Comparison of ENCODE assay signal across 8 cellular contexts in genomic region chr6:26026833-26027490, GRCh38.
DNase-seq lines count a peak whose midpoint lies in the region; ATAC-seq, FAIRE-seq and TF ChIP-seq lines count a peak whose summit lies in the region.

No MANE protein-coding gene starts in this region.

- H3K4me2 ChIP-seq in SU-DHL-6 (ENCODE audit: low read depth, low read length, poor library complexity, severe bottlenecking) = peak overlapping the region; percentile 65

- no peaks in the 10 kb centered on the region for H3K36me3 ChIP-seq in SU-DHL-6 (ENCODE audit: low read length)

- peak; percentile 52 for ATAC-seq in HG02759 (IDR thresholded peaks at IDR 0.05; ENCODE audit: unreplicated experiment)

- no peaks in the 10 kb centered on the region for H4K20me1 ChIP-seq in SU-DHL-6 (ENCODE audit: low read depth, low read length)

- no peak for TF ChIP-seq CTCF in SU-DHL-6 (IDR thresholded peaks at IDR 0.05; ENCODE audit: insufficient read depth, low read length, poor library complexity, severe bottlenecking)

- TF ChIP-seq POLR2A in GM10847 (IDR thresholded peaks at IDR 0.05; ENCODE audit: extremely low read depth, insufficient read length) = peak; percentile 100

- intact Hi-C loops in cardiac septum (cut with DNase I) = loop anchor here (1.0 to 10.0 kb wide), 2 partner anchors 29 to 1118 kb away; a partner anchor contains a TSS
- intact Hi-C loops in posterior cingulate gyrus (cut with DNase I) = no loop called here

- H3K27ac ChIP-seq in SU-DHL-6 (ENCODE audit: low read depth, low read length) = peak overlapping the region; percentile 92

- peak overlapping the region; percentile 49 for H3K4me3 ChIP-seq in SU-DHL-6 (ENCODE audit: insufficient read depth, low read length, poor library complexity, severe bottlenecking)

- H3K79me2 ChIP-seq in SU-DHL-6 (ENCODE audit: insufficient read depth, low read length) = no peaks in the 10 kb centered on the region

- peak overlapping the region; percentile 64 for H3K9ac ChIP-seq in SU-DHL-6 (ENCODE audit: low read length)

- no peaks in the 10 kb centered on the region for H3K27me3 ChIP-seq in SU-DHL-6 (ENCODE audit: low read length)

- DNase-seq in NCI-H1417 treated with DMSO at 0.1 percent for 48 hours (lab: John Stamatoyannopoulos, UW) (peak; percentile 81), cardiac septum (ENCODE audit: low spot score) (peak; percentile 93), posterior cingulate gyrus (peak; percentile 59 to 95 (median 70)), urothelium cell line (ENCODE audit: low spot score) (peak; percentile 66)
- peak; percentile 89 for DNase-seq in activated naive CD8-positive, alpha-beta T cell treated with anti-CD3 and anti-CD28 coated beads, Interleukin-2, amount 50 U/mL, for 16 hours (ENCODE audit: low read depth, low spot score)

- peak; percentile 61 for FAIRE-seq in urothelium cell line (lab: Jason Lieb, UNC)

- H3K9me2 ChIP-seq in SU-DHL-6 (replicated peaks; ENCODE audit: insufficient read depth, low read length) = no peaks in the 10 kb centered on the region

- no peaks in the 10 kb centered on the region for H3K9me3 ChIP-seq in SU-DHL-6 (ENCODE audit: insufficient read depth, low read length)

- H3F3A ChIP-seq in SU-DHL-6 (ENCODE audit: insufficient read depth) = peaks cover 77% of the 10 kb centered on the region

- H2AFZ ChIP-seq in SU-DHL-6 (ENCODE audit: low read depth, low read length, severe bottlenecking) = peak overlapping the region; percentile 35

Comparison
In these comparisons a context has a peak if more than half of its experiments do, and no peak if none do; other contexts are left out.
1. Peak in every context shown above with its lines: DNase-seq, ATAC-seq, H3K4me3 ChIP-seq and H3K27ac ChIP-seq.